ENCODE assay signal across 8 cellular contexts in the genomic region with DNA sequence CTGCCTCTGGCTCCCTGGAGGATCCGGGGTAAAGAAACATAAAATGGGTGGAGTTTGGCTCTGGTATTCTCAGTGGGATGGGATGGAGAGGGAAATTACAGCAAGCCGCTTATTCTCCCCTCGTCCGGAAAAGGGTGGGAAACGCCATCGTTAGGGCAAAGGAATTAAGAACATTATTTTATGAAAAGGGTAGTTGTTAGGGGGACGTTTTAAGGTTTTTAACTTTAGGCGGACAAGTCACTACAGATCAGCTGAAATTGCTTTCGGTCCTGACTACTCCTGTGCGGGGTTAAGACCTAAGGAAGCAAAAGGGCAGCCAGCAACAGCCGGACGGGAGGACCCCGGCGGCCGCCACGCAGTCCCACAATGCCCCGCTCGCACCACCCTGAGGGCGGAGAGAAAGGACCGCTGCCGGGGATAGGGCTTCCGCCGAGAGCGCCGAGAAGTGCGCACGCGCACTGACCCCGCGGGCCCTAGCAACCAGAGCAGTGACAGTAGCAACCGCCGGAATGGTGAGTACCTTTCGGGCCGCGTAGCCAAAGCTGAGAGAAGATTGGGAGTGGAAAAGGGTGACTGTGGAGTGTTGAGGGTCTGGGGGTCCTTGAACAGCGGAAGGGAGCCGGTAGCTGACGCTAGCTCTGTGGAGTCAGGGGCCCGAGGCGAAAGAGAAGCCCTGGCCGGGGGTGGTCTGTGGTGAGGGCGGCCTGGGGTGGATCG.
DNase-seq lines count a peak whose midpoint lies in the region; TF ChIP-seq lines count a peak whose summit lies in the region.

A gene with protein sequence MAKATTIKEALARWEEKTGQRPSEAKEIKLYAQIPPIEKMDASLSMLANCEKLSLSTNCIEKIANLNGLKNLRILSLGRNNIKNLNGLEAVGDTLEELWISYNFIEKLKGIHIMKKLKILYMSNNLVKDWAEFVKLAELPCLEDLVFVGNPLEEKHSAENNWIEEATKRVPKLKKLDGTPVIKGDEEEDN (plus strand): TSS at position 456 of the 717 bp plus-strand sequence. CDS start 54 bp downstream, at position 510.

- H3K27me3 ChIP-seq in effector memory CD4-positive, alpha-beta T cell (replicated peaks; ENCODE audit: control insufficient read depth, insufficient read depth, low read length, poor library complexity, severe bottlenecking), result no peaks in the 10 kb centered on the region

- H3K27ac ChIP-seq in effector memory CD4-positive, alpha-beta T cell (ENCODE audit: insufficient read depth, low read length, poor library complexity, severe bottlenecking), result peak within 1 kb of the TSS; percentile 79

- H3K4me3 ChIP-seq in effector memory CD4-positive, alpha-beta T cell (ENCODE audit: insufficient read depth, low read depth, low read length, poor library complexity, severe bottlenecking), result peak within 1 kb of the TSS; percentile 86

- H3K9me3 ChIP-seq in effector memory CD4-positive, alpha-beta T cell (ENCODE audit: control insufficient read depth, low read length), result no peaks in the 10 kb centered on the region

- H3K36me3 ChIP-seq in effector memory CD4-positive, alpha-beta T cell (ENCODE audit: control insufficient read depth, insufficient read depth, low read length), result no peaks in the 10 kb centered on the region

- DNase-seq in CMK (ENCODE audit: low read depth) (peak; percentile 54), GM20000 (ENCODE audit: low spot score) (peak; percentile 96), HS-5 (ENCODE audit: low read depth) (peak; percentile 59), NK-92 (lab: John Stamatoyannopoulos, UW; ENCODE audit: unreplicated experiment) (peak; percentile 43), medulla oblongata (ENCODE audit: extremely low spot score) (peak; percentile 91)
- peak; percentile 94 for DNase-seq in activated CD8-positive, alpha-beta memory T cell treated with anti-CD3 and anti-CD28 coated beads for 24 hours
- DNase-seq in effector memory CD4-positive, alpha-beta T cell, result peak; percentile 81 to 85 (median 82)
- peak; percentile 81 to 86 (median 83) for DNase-seq in stimulated activated CD4-positive, alpha-beta T cell treated with anti-CD3 and anti-CD28 coated beads, TNF-alpha, amount 100 ng/mL, for 48 hours (ENCODE audit: low read depth in 3 of 3)

- H3K4me1 ChIP-seq in effector memory CD4-positive, alpha-beta T cell (ENCODE audit: control insufficient read depth, insufficient read depth, low read length, poor library complexity, severe bottlenecking), result peaks cover 5% of the 10 kb centered on the region

- no peak for TF ChIP-seq CTCF in GM20000 (IDR thresholded peaks at IDR 0.05; ENCODE audit: extremely low read depth, missing control alignments)

Comparison
In these comparisons a context has a peak if more than half of its experiments do, and no peak if none do; other contexts are left out.
1. Peak in every context shown above with its lines: DNase-seq, H3K4me3 ChIP-seq and H3K27ac ChIP-seq.
2. DNase-seq: peak in every context shown above with its lines; median percentile 96 in GM20000; 94 in activated CD8-positive, alpha-beta memory T cell treated with anti-CD3 and anti-CD28 coated beads for 24 hours; 91 in medulla oblongata; 83 in stimulated activated CD4-positive, alpha-beta T cell treated with anti-CD3 and anti-CD28 coated beads, TNF-alpha, amount 100 ng/mL, for 48 hours; 82 in effector memory CD4-positive, alpha-beta T cell; 59 in HS-5; 54 in CMK; 43 in NK-92.